8 cellular contexts compared by ENCODE assay signal in the genomic region with DNA sequence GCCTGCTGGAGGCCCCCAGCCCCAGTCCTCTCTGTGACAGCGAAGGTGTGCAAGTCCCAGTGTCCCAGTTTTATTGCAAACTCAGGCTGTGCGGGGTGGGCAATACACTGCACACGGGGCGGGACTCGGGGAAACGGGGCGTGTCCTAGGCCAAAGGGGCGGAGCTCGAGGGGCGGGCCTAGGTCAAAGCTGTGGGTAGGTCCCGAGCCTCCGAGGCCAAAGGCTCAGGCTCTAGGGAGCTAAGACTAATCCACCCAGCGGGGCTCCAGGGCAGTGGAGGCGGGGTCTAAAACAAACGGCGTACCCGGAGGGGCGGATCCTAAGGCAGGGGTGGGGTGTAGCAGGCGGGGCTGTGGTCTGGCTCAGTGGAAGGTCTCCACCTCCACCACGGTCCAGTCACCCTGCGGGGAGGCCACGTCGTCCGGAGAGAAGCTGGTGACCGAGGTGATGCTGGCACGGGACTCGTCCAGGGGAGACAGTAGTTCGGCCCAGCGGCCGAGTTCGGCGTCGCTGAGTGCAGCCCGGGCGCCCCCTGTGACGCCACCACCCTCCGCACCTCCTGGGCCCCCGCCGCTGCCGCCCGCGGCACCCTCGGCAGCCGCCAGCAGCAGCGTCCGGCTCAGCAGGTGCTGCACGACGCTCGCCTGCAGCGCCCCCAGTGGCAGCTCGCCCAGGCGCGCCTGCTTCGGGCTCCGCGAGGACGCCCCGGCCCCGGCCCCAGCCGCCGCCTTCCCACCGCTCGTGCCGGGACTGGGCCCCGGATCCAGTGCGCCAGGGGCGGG. TPM values are rescaled to one million over a fixed set of nuclear protein-coding genes. Genes with fewer than 3 reads are reported as not detected.
A peak's percentile ranks its signal among the peaks of the same experiment; 100 is the strongest.
DNase-seq lines count a peak whose midpoint lies in the region; ATAC-seq, FAIRE-seq and TF ChIP-seq lines count a peak whose summit lies in the region.

No MANE protein-coding gene starts in this region.

- DNase-seq in D721Med (ENCODE audit: insufficient read length, low spot score) = peak; percentile 80
- peak; percentile 95 for DNase-seq in WTC11 (ENCODE audit: low spot score)
- DNase-seq in caudate nucleus (lab: John Stamatoyannopoulos, UW) = peak in 35 of 61 donors; percentile 7 to 82 (median 51)
- DNase-seq in left lobe of liver (ENCODE audit: low spot score) = peak; percentile 81
- DNase-seq in stimulated activated CD4-positive, alpha-beta T cell treated with anti-CD3 and anti-CD28 coated beads, Interleukin-2, amount 100 ng/mL, for 48 hours = peak; percentile 70 to 80
- no peak for DNase-seq in NCI-H510A (lab: John Stamatoyannopoulos, UW)

- H3K27me3 Mint-ChIP-seq in WTC11 (ENCODE audit: low read depth) = peaks cover 62% of the 10 kb centered on the region

- no peaks in the 10 kb centered on the region for H3K9me3 Mint-ChIP-seq in WTC11

- H3K27ac Mint-ChIP-seq in WTC11 = peak overlapping the region; percentile 78; the same call in 1 of the 2 replicates

- TF ChIP-seq EP300 in Ishikawa (IDR thresholded peaks at IDR 0.05; ENCODE audit: borderline replicate concordance) = no peak; the same call in 1 of the 2 replicates

- peak; percentile 31; the same call in 1 of the 2 replicates for TF ChIP-seq RAD21 in Ishikawa (IDR thresholded peaks at IDR 0.05; ENCODE audit: low read depth)

- peak; percentile 46 for ATAC-seq in GM21576 (IDR thresholded peaks at IDR 0.05; ENCODE audit: unreplicated experiment)
- peak; percentile 41 for ATAC-seq in WTC11
- peak; percentile 79 for ATAC-seq in left lobe of liver

- peak overlapping the region; percentile 63 for H3K4me3 Mint-ChIP-seq in WTC11

- H3K4me1 Mint-ChIP-seq in WTC11 = peaks cover 28% of the 10 kb centered on the region

- TF ChIP-seq CTCF in D721Med (IDR thresholded peaks at IDR 0.05; ENCODE audit: insufficient read depth, missing control alignments) (peak; percentile 33), WTC11 (IDR thresholded peaks at IDR 0.05) (peak; percentile 77)

- no peaks in the 10 kb centered on the region for H3K36me3 Mint-ChIP-seq in WTC11

- FAIRE-seq in D721Med (lab: Jason Lieb, UNC) = no peak

- POLR2A ChIA-PET in WTC11 (lab: Charles Lee) = interaction anchor here (0.6 to 1.7 kb wide), 13 partner anchors 11 to 329 kb away, joined by 3 to 19 read pairs (median 4); partner anchors contain the start of genes MAP2K7 and SNAPC2

- H3K27ac ChIP-seq in caudate nucleus (ENCODE audit: low read depth, low read length) = no peak overlapping the region

- CTCF ChIA-PET in WTC11 (lab: Charles Lee) = interaction anchor here (0.5 to 2.2 kb wide), 44 partner anchors 8 to 1666 kb away, joined by 3 to 92 read pairs (median 6); partner anchors contain the start of genes LRRC8E, MAP2K7, MARCHF2 and MCOLN1

TF ChIP-seq in Ishikawa, 13 proteins besides CTCF, POLR2A, EP300 and RAD21 (continues in another document):
- TF ChIP-seq TEAD4 (IDR thresholded peaks at IDR 0.05) (no peak), YY1 (IDR thresholded peaks at IDR 0.05; ENCODE audit: low read depth) (no peak), EGR1 (IDR thresholded peaks at IDR 0.05) (no peak), CREB1 (IDR thresholded peaks at IDR 0.05; ENCODE audit: low read depth) (no peak), NFIC (IDR thresholded peaks at IDR 0.05) (peak; percentile 18; the same call in 1 of the 2 replicates), CEBPB (IDR thresholded peaks at IDR 0.05) (no peak), REST (IDR thresholded peaks at IDR 0.05; ENCODE audit: low read depth) (no peak), ZBTB7A (IDR thresholded peaks at IDR 0.05; ENCODE audit: low read depth) (no peak), FOXM1 (IDR thresholded peaks at IDR 0.05; ENCODE audit: borderline replicate concordance, low read depth) (no peak), TAF1 (IDR thresholded peaks at IDR 0.05; ENCODE audit: low read depth) (no peak; the same call in 1 of the 2 replicates), TCF12 (IDR thresholded peaks at IDR 0.05; ENCODE audit: low read depth) (no peak)
- TF ChIP-seq, protein P1, sequence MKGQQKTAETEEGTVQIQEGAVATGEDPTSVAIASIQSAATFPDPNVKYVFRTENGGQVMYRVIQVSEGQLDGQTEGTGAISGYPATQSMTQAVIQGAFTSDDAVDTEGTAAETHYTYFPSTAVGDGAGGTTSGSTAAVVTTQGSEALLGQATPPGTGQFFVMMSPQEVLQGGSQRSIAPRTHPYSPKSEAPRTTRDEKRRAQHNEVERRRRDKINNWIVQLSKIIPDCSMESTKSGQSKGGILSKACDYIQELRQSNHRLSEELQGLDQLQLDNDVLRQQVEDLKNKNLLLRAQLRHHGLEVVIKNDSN (IDR thresholded peaks at IDR 0.05) = no peak

TF ChIP-seq in WTC11, 78 proteins besides CTCF, POLR2A, EP300 and RAD21 (continues in another document):
- TF ChIP-seq ZNF232 (CRISPR knock-in tag; IDR thresholded peaks at IDR 0.05) = no peak
- TF ChIP-seq STAT6 (CRISPR knock-in tag; conservative IDR thresholded peaks at IDR 0.05; ENCODE audit: low read depth) = no peak
- no peak for TF ChIP-seq CBFB (CRISPR knock-in tag; IDR thresholded peaks at IDR 0.05; ENCODE audit: low read depth)
- TF ChIP-seq, protein P2, sequence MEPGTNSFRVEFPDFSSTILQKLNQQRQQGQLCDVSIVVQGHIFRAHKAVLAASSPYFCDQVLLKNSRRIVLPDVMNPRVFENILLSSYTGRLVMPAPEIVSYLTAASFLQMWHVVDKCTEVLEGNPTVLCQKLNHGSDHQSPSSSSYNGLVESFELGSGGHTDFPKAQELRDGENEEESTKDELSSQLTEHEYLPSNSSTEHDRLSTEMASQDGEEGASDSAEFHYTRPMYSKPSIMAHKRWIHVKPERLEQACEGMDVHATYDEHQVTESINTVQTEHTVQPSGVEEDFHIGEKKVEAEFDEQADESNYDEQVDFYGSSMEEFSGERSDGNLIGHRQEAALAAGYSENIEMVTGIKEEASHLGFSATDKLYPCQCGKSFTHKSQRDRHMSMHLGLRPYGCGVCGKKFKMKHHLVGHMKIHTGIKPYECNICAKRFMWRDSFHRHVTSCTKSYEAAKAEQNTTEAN (CRISPR knock-in tag; IDR thresholded peaks at IDR 0.05) = no peak
- TF ChIP-seq, protein P3, sequence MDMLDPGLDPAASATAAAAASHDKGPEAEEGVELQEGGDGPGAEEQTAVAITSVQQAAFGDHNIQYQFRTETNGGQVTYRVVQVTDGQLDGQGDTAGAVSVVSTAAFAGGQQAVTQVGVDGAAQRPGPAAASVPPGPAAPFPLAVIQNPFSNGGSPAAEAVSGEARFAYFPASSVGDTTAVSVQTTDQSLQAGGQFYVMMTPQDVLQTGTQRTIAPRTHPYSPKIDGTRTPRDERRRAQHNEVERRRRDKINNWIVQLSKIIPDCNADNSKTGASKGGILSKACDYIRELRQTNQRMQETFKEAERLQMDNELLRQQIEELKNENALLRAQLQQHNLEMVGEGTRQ (CRISPR knock-in tag; IDR thresholded peaks at IDR 0.05) = no peak
- no peak for TF ChIP-seq GTF2I (CRISPR knock-in tag; conservative IDR thresholded peaks at IDR 0.05)
- no peak for TF ChIP-seq SMAD3 (CRISPR knock-in tag; IDR thresholded peaks at IDR 0.05; ENCODE audit: borderline replicate concordance)
- no peak for TF ChIP-seq JAZF1 (CRISPR knock-in tag; IDR thresholded peaks at IDR 0.05)
- TF ChIP-seq EMX1 (CRISPR knock-in tag; IDR thresholded peaks at IDR 0.05) = 0 out of 2 replicates have a peak, but pooled peaks have one; percentile 27
- TF ChIP-seq, protein P1 (CRISPR knock-in tag; IDR thresholded peaks at IDR 0.05) = 0 out of 2 replicates have a peak, but pooled peaks have one; percentile 17

RNA-seq across cellular contexts. Expression of gene PRR36, which starts 5.3 kb away (rescaled TPM):
- total RNA-seq in WTC11 (2021) = 21.9 to 34.3 TPM (median 31.0 TPM) in 3 replicates
- total RNA-seq in left lobe of liver = 0.15 TPM

RNA-seq across cellular contexts. Expression of gene LRRC8E, which starts 19.4 kb away (rescaled TPM):
- 3.0 to 3.6 TPM (median 3.1 TPM) in 3 replicates for total RNA-seq in WTC11 (2021)
- total RNA-seq in left lobe of liver = 4.3 TPM

RNA-seq across cellular contexts. Expression of gene MAP2K7, which starts 34.8 kb away (rescaled TPM):
- total RNA-seq in WTC11 (2021) = 39.4 to 46.9 TPM (median 46.3 TPM) in 3 replicates
- 20.8 TPM for total RNA-seq in left lobe of liver

RNA-seq across cellular contexts. Expression of gene EVI5L, which starts 38.8 kb away (rescaled TPM):
- total RNA-seq in WTC11 (2021) (10.5 to 13.7 TPM (median 13.6 TPM) in 3 replicates), left lobe of liver (4.8 TPM)

RNA-seq across cellular contexts. Expression of gene TGFBR3L, which starts 45.8 kb away (rescaled TPM):
- 4.1 to 7.4 TPM (median 6.5 TPM) in 3 replicates for total RNA-seq in WTC11 (2021)
- total RNA-seq in left lobe of liver = 3.4 TPM

Comparison
In these comparisons a context has a peak if more than half of its experiments do, and no peak if none do; other contexts are left out.
1. RNA of gene PRR36, which starts 5.3 kb away (total RNA-seq): 21.9 to 34.3 TPM in WTC11; 0.15 TPM in left lobe of liver (single experiment); every median in the first group is over 10 times any median in the second.
2. Peak in every context shown above with its lines, with median percentiles within 50 percentile points of each other: ATAC-seq.